ENCODE assay signal across 1 cellular context in genomic region chr3:108130247-108130646, GRCh38.
A peak's percentile ranks its signal among the peaks of the same experiment; 100 is the strongest.
TF ChIP-seq lines count a peak whose summit lies in the region.

No MANE protein-coding gene starts in this region.

TF ChIP-seq in GM12878, 131 proteins besides CTCF, POLR2A, EP300 and RAD21:
- no peak for TF ChIP-seq PAX5 (IDR thresholded peaks at IDR 0.05; ENCODE audit: borderline replicate concordance, low read depth, low read length)
- TF ChIP-seq BRCA1 (IDR thresholded peaks at IDR 0.05; ENCODE audit: low read depth, low read length): no peak
- peak; percentile 78 for TF ChIP-seq SPI1 (IDR thresholded peaks at IDR 0.05; ENCODE audit: borderline replicate concordance, insufficient read depth, low read depth, low read length)
- TF ChIP-seq FOXM1 (IDR thresholded peaks at IDR 0.05; ENCODE audit: low read depth, low read length): 0 out of 2 replicates have a peak, but pooled peaks have one; percentile 13
TF ChIP-seq in GM12878: peak in this region for 2.
